ENCODE assay signal across 1 cellular context in the genomic region with DNA sequence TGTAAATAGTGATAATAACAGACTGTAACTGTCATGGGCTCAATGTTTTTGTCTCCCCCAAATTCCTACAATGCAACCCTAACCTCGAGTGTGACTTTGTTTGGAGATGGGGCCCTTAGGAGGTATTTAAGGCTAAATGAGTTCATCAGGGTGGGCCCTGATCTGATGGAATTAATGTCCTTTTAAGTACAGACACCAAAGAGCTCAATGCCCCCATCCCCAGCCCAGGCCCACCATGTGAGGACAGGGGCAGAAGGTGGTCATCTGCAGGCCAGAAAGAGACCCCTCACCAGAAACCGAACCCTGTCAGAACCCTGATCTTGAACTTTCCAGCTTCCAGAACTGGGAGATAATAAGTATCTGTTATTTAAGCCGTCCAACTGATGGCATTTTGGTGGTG.
TF ChIP-seq lines count a peak whose summit lies in the region.

No MANE protein-coding gene starts in this region.

TF ChIP-seq in SK-N-SH, 30 proteins besides CTCF, POLR2A, EP300 and RAD21 (continued from another document):
- TF ChIP-seq, protein P1, sequence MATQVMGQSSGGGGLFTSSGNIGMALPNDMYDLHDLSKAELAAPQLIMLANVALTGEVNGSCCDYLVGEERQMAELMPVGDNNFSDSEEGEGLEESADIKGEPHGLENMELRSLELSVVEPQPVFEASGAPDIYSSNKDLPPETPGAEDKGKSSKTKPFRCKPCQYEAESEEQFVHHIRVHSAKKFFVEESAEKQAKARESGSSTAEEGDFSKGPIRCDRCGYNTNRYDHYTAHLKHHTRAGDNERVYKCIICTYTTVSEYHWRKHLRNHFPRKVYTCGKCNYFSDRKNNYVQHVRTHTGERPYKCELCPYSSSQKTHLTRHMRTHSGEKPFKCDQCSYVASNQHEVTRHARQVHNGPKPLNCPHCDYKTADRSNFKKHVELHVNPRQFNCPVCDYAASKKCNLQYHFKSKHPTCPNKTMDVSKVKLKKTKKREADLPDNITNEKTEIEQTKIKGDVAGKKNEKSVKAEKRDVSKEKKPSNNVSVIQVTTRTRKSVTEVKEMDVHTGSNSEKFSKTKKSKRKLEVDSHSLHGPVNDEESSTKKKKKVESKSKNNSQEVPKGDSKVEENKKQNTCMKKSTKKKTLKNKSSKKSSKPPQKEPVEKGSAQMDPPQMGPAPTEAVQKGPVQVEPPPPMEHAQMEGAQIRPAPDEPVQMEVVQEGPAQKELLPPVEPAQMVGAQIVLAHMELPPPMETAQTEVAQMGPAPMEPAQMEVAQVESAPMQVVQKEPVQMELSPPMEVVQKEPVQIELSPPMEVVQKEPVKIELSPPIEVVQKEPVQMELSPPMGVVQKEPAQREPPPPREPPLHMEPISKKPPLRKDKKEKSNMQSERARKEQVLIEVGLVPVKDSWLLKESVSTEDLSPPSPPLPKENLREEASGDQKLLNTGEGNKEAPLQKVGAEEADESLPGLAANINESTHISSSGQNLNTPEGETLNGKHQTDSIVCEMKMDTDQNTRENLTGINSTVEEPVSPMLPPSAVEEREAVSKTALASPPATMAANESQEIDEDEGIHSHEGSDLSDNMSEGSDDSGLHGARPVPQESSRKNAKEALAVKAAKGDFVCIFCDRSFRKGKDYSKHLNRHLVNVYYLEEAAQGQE (IDR thresholded peaks at IDR 0.05; ENCODE audit: low read depth, low read length): no peak
- TF ChIP-seq FOSL2 (IDR thresholded peaks at IDR 0.05; ENCODE audit: borderline replicate concordance, low read depth) (no peak), SIN3A (IDR thresholded peaks at IDR 0.05; ENCODE audit: borderline replicate concordance, low read depth, low read length) (no peak)
- TF ChIP-seq, protein P2, sequence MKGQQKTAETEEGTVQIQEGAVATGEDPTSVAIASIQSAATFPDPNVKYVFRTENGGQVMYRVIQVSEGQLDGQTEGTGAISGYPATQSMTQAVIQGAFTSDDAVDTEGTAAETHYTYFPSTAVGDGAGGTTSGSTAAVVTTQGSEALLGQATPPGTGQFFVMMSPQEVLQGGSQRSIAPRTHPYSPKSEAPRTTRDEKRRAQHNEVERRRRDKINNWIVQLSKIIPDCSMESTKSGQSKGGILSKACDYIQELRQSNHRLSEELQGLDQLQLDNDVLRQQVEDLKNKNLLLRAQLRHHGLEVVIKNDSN (IDR thresholded peaks at IDR 0.05; ENCODE audit: borderline replicate concordance, low read depth): no peak
- TF ChIP-seq, protein P3, sequence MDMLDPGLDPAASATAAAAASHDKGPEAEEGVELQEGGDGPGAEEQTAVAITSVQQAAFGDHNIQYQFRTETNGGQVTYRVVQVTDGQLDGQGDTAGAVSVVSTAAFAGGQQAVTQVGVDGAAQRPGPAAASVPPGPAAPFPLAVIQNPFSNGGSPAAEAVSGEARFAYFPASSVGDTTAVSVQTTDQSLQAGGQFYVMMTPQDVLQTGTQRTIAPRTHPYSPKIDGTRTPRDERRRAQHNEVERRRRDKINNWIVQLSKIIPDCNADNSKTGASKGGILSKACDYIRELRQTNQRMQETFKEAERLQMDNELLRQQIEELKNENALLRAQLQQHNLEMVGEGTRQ (IDR thresholded peaks at IDR 0.05; ENCODE audit: borderline replicate concordance, low read depth, low read length): no peak
